1 cellular context compared by ENCODE assay signal in the genomic region with DNA sequence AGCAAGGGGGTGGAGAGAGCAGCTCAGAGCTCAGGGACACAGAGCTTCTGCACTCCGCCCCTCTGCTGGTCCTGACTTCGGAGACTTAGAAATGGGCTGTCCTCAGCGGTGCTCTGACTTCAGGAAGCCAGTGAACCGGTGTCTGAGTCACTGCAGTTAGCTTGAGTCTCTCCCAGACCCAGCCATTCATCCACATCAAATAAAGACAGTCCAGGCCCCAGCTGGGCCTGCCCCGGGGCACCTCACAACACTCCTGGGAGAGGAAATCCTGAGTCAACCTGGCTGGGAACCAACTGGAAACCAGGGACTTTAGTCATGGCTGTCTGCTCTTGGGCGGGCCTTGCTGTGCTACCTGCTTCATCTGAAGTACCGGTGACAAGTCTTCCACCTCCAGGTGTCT.
TF ChIP-seq lines count a peak whose summit lies in the region.

No MANE protein-coding gene starts in this region.

TF ChIP-seq in A549, 52 proteins besides CTCF, POLR2A, EP300 and RAD21 (continued from another document):
- TF ChIP-seq KDM1A (IDR thresholded peaks at IDR 0.05; ENCODE audit: low read depth) = no peak
- 0 out of 2 replicates have a peak, but pooled peaks have one; percentile 20 for TF ChIP-seq EHF (CRISPR knock-in tag; IDR thresholded peaks at IDR 0.05)
- TF ChIP-seq NFE2L2 (conservative IDR thresholded peaks at IDR 0.05; ENCODE audit: low read length) = no peak
- TF ChIP-seq JUN (IDR thresholded peaks at IDR 0.05) = peak; percentile 35 to 81; a peak in 4 of 5 replicates
- peak; percentile 84 for TF ChIP-seq PBX3 (IDR thresholded peaks at IDR 0.05)
- peak in 1 of 2 experiments; percentile 41; a peak in 1 of 4 replicates for TF ChIP-seq CEBPB (IDR thresholded peaks at IDR 0.05)
- TF ChIP-seq HOXB13 (CRISPR knock-in tag; IDR thresholded peaks at IDR 0.05; ENCODE audit: low read depth) = no peak
- no peak for TF ChIP-seq NR3C1 (IDR thresholded peaks at IDR 0.05)
- TF ChIP-seq ZNF302 (CRISPR knock-in tag; IDR thresholded peaks at IDR 0.05) = no peak
- TF ChIP-seq POLR2AphosphoS2 (conservative IDR thresholded peaks at IDR 0.05; ENCODE audit: low read length) = no peak
- TF ChIP-seq CHD4 (IDR thresholded peaks at IDR 0.05; ENCODE audit: borderline replicate concordance) = no peak
- no peak for TF ChIP-seq ZFP36 (IDR thresholded peaks at IDR 0.05; ENCODE audit: borderline replicate concordance, partially characterized antibody)
- TF ChIP-seq REST (IDR thresholded peaks at IDR 0.05) = no peak
- no peak for TF ChIP-seq CHD2 (IDR thresholded peaks at IDR 0.05; ENCODE audit: low read length, partially characterized antibody)
- no peak for TF ChIP-seq BHLHE40 (IDR thresholded peaks at IDR 0.05; ENCODE audit: low read depth, low read length)
- peak; percentile 83 for TF ChIP-seq FOSL2 (IDR thresholded peaks at IDR 0.05)
- peak; percentile 94 for TF ChIP-seq FOSL2 (CRISPR knock-in tag; IDR thresholded peaks at IDR 0.05)
- peak; percentile 81 for TF ChIP-seq JUNB (IDR thresholded peaks at IDR 0.05)
- TF ChIP-seq, protein P1, sequence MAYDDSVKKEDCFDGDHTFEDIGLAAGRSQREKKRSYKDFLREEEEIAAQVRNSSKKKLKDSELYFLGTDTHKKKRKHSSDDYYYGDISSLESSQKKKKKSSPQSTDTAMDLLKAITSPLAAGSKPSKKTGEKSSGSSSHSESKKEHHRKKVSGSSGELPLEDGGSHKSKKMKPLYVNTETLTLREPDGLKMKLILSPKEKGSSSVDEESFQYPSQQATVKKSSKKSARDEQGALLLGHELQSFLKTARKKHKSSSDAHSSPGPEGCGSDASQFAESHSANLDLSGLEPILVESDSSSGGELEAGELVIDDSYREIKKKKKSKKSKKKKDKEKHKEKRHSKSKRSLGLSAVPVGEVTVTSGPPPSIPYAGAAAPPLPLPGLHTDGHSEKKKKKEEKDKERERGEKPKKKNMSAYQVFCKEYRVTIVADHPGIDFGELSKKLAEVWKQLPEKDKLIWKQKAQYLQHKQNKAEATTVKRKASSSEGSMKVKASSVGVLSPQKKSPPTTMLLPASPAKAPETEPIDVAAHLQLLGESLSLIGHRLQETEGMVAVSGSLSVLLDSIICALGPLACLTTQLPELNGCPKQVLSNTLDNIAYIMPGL (CRISPR knock-in tag; IDR thresholded peaks at IDR 0.05; ENCODE audit: borderline replicate concordance) = no peak
- TF ChIP-seq KDM5A (IDR thresholded peaks at IDR 0.05) = no peak
- TF ChIP-seq ESRRA (IDR thresholded peaks at IDR 0.05; ENCODE audit: borderline replicate concordance, low read length) = no peak
- no peak for TF ChIP-seq PHF8 (IDR thresholded peaks at IDR 0.05; ENCODE audit: borderline replicate concordance, low read depth)
- TF ChIP-seq HEYL (CRISPR knock-in tag; IDR thresholded peaks at IDR 0.05) = no peak
- no peak for TF ChIP-seq FOXS1 (CRISPR knock-in tag; IDR thresholded peaks at IDR 0.05)
- no peak for TF ChIP-seq MYC (IDR thresholded peaks at IDR 0.05; ENCODE audit: borderline replicate concordance, low read length)
- TF ChIP-seq ZSCAN20 (CRISPR knock-in tag; IDR thresholded peaks at IDR 0.05) = no peak
- no peak for TF ChIP-seq MAZ (IDR thresholded peaks at IDR 0.05; ENCODE audit: borderline replicate concordance, low read depth, low read length)
- TF ChIP-seq, protein P2, sequence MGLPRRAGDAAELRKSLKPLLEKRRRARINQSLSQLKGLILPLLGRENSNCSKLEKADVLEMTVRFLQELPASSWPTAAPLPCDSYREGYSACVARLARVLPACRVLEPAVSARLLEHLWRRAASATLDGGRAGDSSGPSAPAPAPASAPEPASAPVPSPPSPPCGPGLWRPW (IDR thresholded peaks at IDR 0.05) = no peak
- no peak for TF ChIP-seq SREBF2 (IDR thresholded peaks at IDR 0.05)
- TF ChIP-seq RCOR1 (IDR thresholded peaks at IDR 0.05; ENCODE audit: low read depth, low read length) = no peak
